In genomic region chr19:29583196-29584006, GRCh38 we compare ENCODE assay signal across 1 cellular context.
TF ChIP-seq lines count a peak whose summit lies in the region.

No MANE protein-coding gene starts in this region.

TF ChIP-seq in IMR-90, 13 proteins besides CTCF, POLR2A, EP300 and RAD21:
- TF ChIP-seq MAFK (IDR thresholded peaks at IDR 0.05; ENCODE audit: low read depth, low read length) (no peak), RFX5 (IDR thresholded peaks at IDR 0.05; ENCODE audit: low read depth, low read length) (no peak), USF2 (IDR thresholded peaks at IDR 0.05; ENCODE audit: low read depth, low read length) (no peak), ELK1 (IDR thresholded peaks at IDR 0.05; ENCODE audit: borderline replicate concordance, low read depth, low read length) (no peak), FOS (IDR thresholded peaks at IDR 0.05; ENCODE audit: low read depth, low read length) (peak; percentile 55; the same call in 1 of the 2 replicates)
